ENCODE assay signal across 18 cellular contexts in genomic region chr2:348517-348916, GRCh38.
"Had no signal": no experiment of that assay in that cellular context is flagged by ENCODE, and none has a peak within 500 bp of the region (broad histone marks: within the 10 kb centered on the region; RNA-seq: fewer than 3 reads in every experiment).

No MANE protein-coding gene starts in this region.

- H3K4me1 ChIP-seq: upper lobe of left lung had no signal

- H3K4me3 ChIP-seq: lung, upper lobe of left lung had no signal

- H3K9me3 ChIP-seq: neutrophil, upper lobe of left lung had no signal

- H3K27ac ChIP-seq: epithelial cell of prostate, neutrophil, upper lobe of left lung had no signal

- DNase-seq: activated CD4-positive, alpha-beta memory T cell treated with anti-CD3 and anti-CD28 coated beads for 36 hours; activated gamma-delta T cell treated with Interleukin-2 at 50 U/mL for 16 hours; activated naive CD8-positive, alpha-beta T cell treated with anti-CD3 and anti-CD28 coated beads for 36 hours; activated T-cell treated with anti-CD3 and anti-CD28 coated beads, Interleukin-2, amount 50 U/mL, for 4 hours; anterior cingulate cortex; central memory CD4-positive, alpha-beta T cell; effector memory CD4-positive, alpha-beta T cell; left colon; midbrain; naive thymus-derived CD4-positive, alpha-beta T cell; posterior cingulate gyrus; right cardiac atrium; stimulated activated CD4-positive, alpha-beta T cell treated with anti-CD3 and anti-CD28 coated beads, Interleukin-12 subunit alpha, Interleukin-12 subunit beta, amount 100 ng/mL, for 4 hours; stimulated activated naive CD4-positive, alpha-beta T cell; upper lobe of left lung had no signal

- H3K27me3 ChIP-seq: neutrophil, upper lobe of left lung had no signal

- H3K36me3 ChIP-seq: neutrophil, upper lobe of left lung had no signal
